ENCODE assay signal across 14 cellular contexts in the genomic region with DNA sequence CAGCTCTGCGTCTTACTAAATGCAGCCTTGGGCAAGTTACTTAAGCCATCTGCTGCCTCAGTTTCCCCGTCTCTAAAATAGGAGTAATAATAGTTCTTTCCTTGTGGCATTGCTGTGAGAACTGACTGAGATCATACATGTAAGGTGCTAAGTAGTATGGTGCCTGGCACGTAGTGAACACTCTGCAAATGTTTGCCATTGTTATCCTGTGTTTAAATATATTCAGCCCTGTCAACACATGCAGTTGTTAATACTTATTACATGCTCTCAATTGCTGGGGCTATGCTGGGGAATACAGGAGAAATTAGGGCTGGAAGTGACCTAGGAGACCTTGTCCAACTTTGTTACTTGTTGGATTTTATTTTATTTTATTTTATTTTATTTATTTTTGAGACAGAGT.
DNase-seq lines count a peak whose midpoint lies in the region; ATAC-seq and TF ChIP-seq lines count a peak whose summit lies in the region.
"Had no signal": no experiment of that assay in that cellular context is flagged by ENCODE, and none has a peak within 500 bp of the region (broad histone marks: within the 10 kb centered on the region; RNA-seq: fewer than 3 reads in every experiment).

No MANE protein-coding gene starts in this region.

- H3K4me3 ChIP-seq in Caco-2 (ENCODE audit: low read depth, low read length): no peak overlapping the region
- H3K4me3 ChIP-seq: BLaER1, GM23248, HAP-1 had no signal

- H3K4me1 ChIP-seq in Caco-2: peaks cover 18% of the 10 kb centered on the region
- H3K4me1 ChIP-seq: HAP-1 had no signal

- H3K27ac Mint-ChIP-seq in Caco-2 (ENCODE audit: unreplicated experiment) (no peak overlapping the region), type B pancreatic cell (no peak overlapping the region)
- H3K27ac Mint-ChIP-seq: CD14-positive monocyte; CD4-positive, alpha-beta memory T cell had no signal

- H3K27me3 ChIP-seq in Caco-2 (replicated peaks; ENCODE audit: control insufficient read depth, insufficient read depth, low read length): no peaks in the 10 kb centered on the region
- H3K27me3 ChIP-seq: BLaER1 had no signal

- DNase-seq in Right ventricle myocardium superior (no peak), Right ventricle myocardium inferior (ENCODE audit: missing footprints) (no peak), Caco-2 (peak in 1 of 2 experiments; percentile 10), NCI-H774 (lab: John Stamatoyannopoulos, UW) (peak; percentile 35), NCI-H1092 treated with DMSO at 0.1 percent for 48 hours (lab: John Stamatoyannopoulos, UW) (no peak), type B pancreatic cell (ENCODE audit: extremely low spot score, unreplicated experiment) (no peak), DMS79 treated with DMSO at 0.1 percent for 48 hours (lab: John Stamatoyannopoulos, UW) (no peak)
- DNase-seq: Calu3; CD4-positive, alpha-beta memory T cell; GDM1; GM23248 had no signal

- POLR2A ChIA-PET in Caco-2 (lab: Charles Lee): no interaction called here

- H3K36me3 ChIP-seq in Caco-2 (ENCODE audit: control insufficient read depth, insufficient read depth, low read length): no peaks in the 10 kb centered on the region; the same call in 1 of the 2 replicates
- H3K36me3 ChIP-seq: BLaER1, HAP-1 had no signal

- CTCF ChIA-PET in Caco-2 (lab: Charles Lee): interaction anchor here (0.7 kb wide), 1 partner anchor 48 kb away, joined by 3 read pairs; no protein-coding TSS in a partner anchor

- TF ChIP-seq CTCF in Caco-2 (IDR thresholded peaks at IDR 0.05; ENCODE audit: insufficient read depth in 1 of 2, low read depth in 1 of 2, low read length in 1 of 2, severe bottlenecking in 1 of 2, unreplicated experiment in 1 of 2) (no peak), type B pancreatic cell (conservative IDR thresholded peaks at IDR 0.05) (no peak)

- BruUV-seq in Caco-2 (replicated peaks; lab: Mats Ljungman, UMichigan): no TSS peak

- H3K4me3 Mint-ChIP-seq in Caco-2 (ENCODE audit: unreplicated experiment) (peak overlapping the region; percentile 22), type B pancreatic cell (no peak overlapping the region)
- H3K4me3 Mint-ChIP-seq: CD14-positive monocyte; CD4-positive, alpha-beta memory T cell had no signal

- intact Hi-C loops in Right ventricle myocardium superior (cut with DNase I): no loop called here
- intact Hi-C loops in Right ventricle myocardium inferior (cut with DNase I): no loop called here
- intact Hi-C loops in Caco-2 (cut with micrococcal nuclease; ENCODE audit: unreplicated experiment): no loop called here

- H3K9me3 Mint-ChIP-seq in Caco-2 (ENCODE audit: unreplicated experiment) (peaks cover 28% of the 10 kb centered on the region), type B pancreatic cell (peaks cover 9% of the 10 kb centered on the region)

- H3K27me3 Mint-ChIP-seq in Caco-2 (ENCODE audit: insufficient read depth, unreplicated experiment): no peaks in the 10 kb centered on the region
- H3K27me3 Mint-ChIP-seq in type B pancreatic cell: no peaks in the 10 kb centered on the region

- H3K36me3 Mint-ChIP-seq in Caco-2 (ENCODE audit: insufficient read depth, unreplicated experiment): no peaks in the 10 kb centered on the region
- H3K36me3 Mint-ChIP-seq in type B pancreatic cell: peaks cover 3% of the 10 kb centered on the region
- H3K36me3 Mint-ChIP-seq: CD14-positive monocyte; CD4-positive, alpha-beta memory T cell had no signal

- ATAC-seq in Right ventricle myocardium superior (ENCODE audit: poor library complexity): peak; percentile 74
- no peak for ATAC-seq in Right ventricle myocardium inferior

- peaks cover 13% of the 10 kb centered on the region for H3K4me1 Mint-ChIP-seq in Caco-2 (ENCODE audit: low read depth, unreplicated experiment)
- H3K4me1 Mint-ChIP-seq in type B pancreatic cell (ENCODE audit: unreplicated experiment): peaks cover 5% of the 10 kb centered on the region
- H3K4me1 Mint-ChIP-seq: CD14-positive monocyte; CD4-positive, alpha-beta memory T cell had no signal

- H3K9me3 ChIP-seq in Caco-2: peaks cover 14% of the 10 kb centered on the region
- H3K9me3 ChIP-seq: HAP-1 had no signal
